In the genomic region with DNA sequence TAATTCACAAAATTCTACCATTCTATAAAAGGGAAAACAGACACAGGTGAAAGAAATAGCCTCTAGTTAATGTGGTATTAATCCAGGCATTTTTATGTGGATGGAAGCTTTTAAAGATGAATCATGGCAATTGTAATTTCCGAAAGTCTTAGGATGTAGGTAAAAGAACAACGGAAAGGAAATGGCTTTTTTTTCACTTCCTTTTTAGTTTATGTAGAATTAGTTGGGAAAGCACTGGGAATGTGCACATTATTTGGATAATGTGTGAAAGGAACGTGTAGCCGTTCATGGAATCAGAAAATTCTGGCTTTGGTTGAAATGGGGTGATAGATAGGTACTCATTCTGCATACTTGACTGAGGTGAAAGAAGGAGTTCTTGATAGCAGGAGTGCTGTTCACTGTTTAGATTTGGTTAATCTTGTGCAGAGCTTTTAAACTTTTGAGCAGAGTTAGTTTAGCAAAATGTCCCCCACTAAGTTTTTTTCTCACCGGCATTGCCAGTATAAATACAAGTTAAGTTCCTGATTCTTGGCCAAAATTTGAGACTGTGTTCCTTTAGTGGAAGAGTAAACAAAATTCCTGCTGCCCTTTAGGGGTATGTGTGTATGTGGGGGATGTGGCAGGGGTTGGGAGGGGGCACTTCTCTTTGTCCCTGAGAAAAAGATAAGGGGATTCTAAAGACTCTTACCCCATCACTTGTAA, we compare ENCODE assay signal across 12 cellular contexts. TPM values are rescaled to one million over a fixed set of nuclear protein-coding genes. Genes with fewer than 3 reads are reported as not detected.
DNase-seq lines count a peak whose midpoint lies in the region; ATAC-seq and TF ChIP-seq lines count a peak whose summit lies in the region.
"Had no signal": no experiment of that assay in that cellular context is flagged by ENCODE, and none has a peak within 500 bp of the region (broad histone marks: within the 10 kb centered on the region; RNA-seq: fewer than 3 reads in every experiment).

No MANE protein-coding gene starts in this region.

- H3K9me3 Mint-ChIP-seq in H9, result no peaks in the 10 kb centered on the region

- H3K79me2 ChIP-seq in H9 (ENCODE audit: insufficient read depth, low read length) (peaks cover 2% of the 10 kb centered on the region; the same call in 1 of the 2 replicates), PC-9 (ENCODE audit: low read depth) (peaks cover 92% of the 10 kb centered on the region)

- peak overlapping the region; percentile 17 to 71 (median 55); a peak in 5 of 7 replicates for H3K27ac Mint-ChIP-seq in H9
- H3K27ac Mint-ChIP-seq: CD8-positive, alpha-beta memory T cell; naive thymus-derived CD8-positive, alpha-beta T cell had no signal

- peaks cover 2% of the 10 kb centered on the region for H3K79me1 ChIP-seq in H9 (ENCODE audit: insufficient read depth, low read depth, low read length, poor library complexity, severe bottlenecking)

- no peaks in the 10 kb centered on the region for H3K23me2 ChIP-seq in H9 (ENCODE audit: insufficient read length, low read depth, low read length, poor library complexity, severe bottlenecking)

- ATAC-seq in body of pancreas, result peak; percentile 44
- ATAC-seq in left lung, result peak; percentile 62
- no peak for ATAC-seq in thoracic aorta (ENCODE audit: insufficient number of reproducible peaks, low FRiP score, low read depth)
- no peak for ATAC-seq in HG02970 (IDR thresholded peaks at IDR 0.05; ENCODE audit: low FRiP score, unreplicated experiment)
- no peak for ATAC-seq in GM18520 (IDR thresholded peaks at IDR 0.05; ENCODE audit: unreplicated experiment)
- ATAC-seq: naive thymus-derived CD8-positive, alpha-beta T cell had no signal

- no peak overlapping the region for H2BK20ac ChIP-seq in H9 (ENCODE audit: low read depth, low read length, poor library complexity, severe bottlenecking)

- H3K27ac ChIP-seq in H9 (ENCODE audit: insufficient read length, low read depth, low read length) (no peak overlapping the region), body of pancreas (peak overlapping the region; percentile 18 to 63 (median 45)), left lung (peak overlapping the region; percentile 9 to 53), thoracic aorta (peak overlapping the region; percentile 57 to 67), PC-9 (no peak overlapping the region)

- H3K23ac ChIP-seq in H9 (ENCODE audit: insufficient read length, low read depth, low read length), result no peak overlapping the region

- BruUV-seq in PC-9 (replicated peaks; lab: Mats Ljungman, UMichigan), result no TSS peak

- no peak overlapping the region for H4K8ac ChIP-seq in H9 (replicated peaks; ENCODE audit: insufficient read length, low read depth, low read length)

- H3K27me3 Mint-ChIP-seq in H9 (ENCODE audit: low read depth), result no peaks in the 10 kb centered on the region
- H3K27me3 Mint-ChIP-seq: CD8-positive, alpha-beta memory T cell; naive thymus-derived CD8-positive, alpha-beta T cell had no signal

- TF ChIP-seq POLR2A in body of pancreas (IDR thresholded peaks at IDR 0.05), result no peak

- no peak for DNase-seq in H9
- no peak for DNase-seq in body of pancreas
- no peak for DNase-seq in left lung
- no peak for DNase-seq in thoracic aorta (ENCODE audit: low spot score)
- DNase-seq in activated effector memory CD4-positive, alpha-beta T cell treated with anti-CD3 and anti-CD28 coated beads, Interleukin-2, amount 50 U/mL, for 16 hours, result no peak
- DNase-seq in PC-9, result no peak
- DNase-seq: CD8-positive, alpha-beta memory T cell; naive thymus-derived CD8-positive, alpha-beta T cell; NCI-H226; T1000 had no signal

- H4K5ac ChIP-seq in H9 (ENCODE audit: insufficient read length, low read depth, low read length), result no peak overlapping the region

- POLR2A ChIA-PET in PC-9 (lab: Charles Lee; ENCODE audit: unreplicated experiment), result no interaction called here

- H4K91ac ChIP-seq in H9 (ENCODE audit: insufficient read length, low read depth, low read length), result no peak overlapping the region

- H3K27me3 ChIP-seq in H9 (ENCODE audit: insufficient read depth, low read length) (no peaks in the 10 kb centered on the region), body of pancreas (no peaks in the 10 kb centered on the region), left lung (no peaks in the 10 kb centered on the region), thoracic aorta (replicated peaks; ENCODE audit: insufficient read depth) (no peaks in the 10 kb centered on the region), PC-9 (ENCODE audit: insufficient read depth, low read depth) (no peaks in the 10 kb centered on the region)

- no peaks in the 10 kb centered on the region; a peak in 1 of 7 replicates for H3K36me3 Mint-ChIP-seq in H9 (ENCODE audit: insufficient read depth in 1 of 3, low read depth in 3 of 3)
- H3K36me3 Mint-ChIP-seq: CD8-positive, alpha-beta memory T cell; naive thymus-derived CD8-positive, alpha-beta T cell had no signal

- H3K18ac ChIP-seq in H9 (ENCODE audit: insufficient read length, low read depth, low read length), result no peak overlapping the region

- H3K4me2 ChIP-seq in H9 (ENCODE audit: insufficient read depth, insufficient read length, low read length) (no peak overlapping the region), PC-9 (no peak overlapping the region)

- H2BK120ac ChIP-seq in H9 (ENCODE audit: low read depth, low read length, poor library complexity, severe bottlenecking), result no peak overlapping the region

- no peak overlapping the region for H2AK5ac ChIP-seq in H9 (ENCODE audit: insufficient read length, low read length)

- H2BK15ac ChIP-seq in H9 (ENCODE audit: low read depth, low read length), result no peak overlapping the region

- intact Hi-C loops in body of pancreas (cut with DNase I), result no loop called here
- intact Hi-C loops in left lung (cut with DNase I), result no loop called here
- intact Hi-C loops in PC-9 (cut with micrococcal nuclease; ENCODE audit: unreplicated experiment), result no loop called here

- CTCF ChIA-PET in PC-9 (lab: Charles Lee), result no interaction called here

- H2BK5ac ChIP-seq in H9 (ENCODE audit: insufficient read length, low read length), result no peak overlapping the region

- no peak overlapping the region for H3K4me3 ChIP-seq in body of pancreas
- H3K4me3 ChIP-seq in left lung, result no peak overlapping the region
- peak overlapping the region; percentile 41 for H3K4me3 ChIP-seq in thoracic aorta
- no peak overlapping the region for H3K4me3 ChIP-seq in PC-9

- WGBS in H9 (ENCODE audit: extremely low coverage, insufficient read length, low lambda C conversion rate), result no CpG with 5 or more reads among the region's 5 CpGs
- WGBS in body of pancreas, 2 donors, result 27 to 29% methylated on average over 5 of the region's 5 CpGs

- no peaks in the 10 kb centered on the region for H3K9me2 ChIP-seq in PC-9 (ENCODE audit: insufficient read depth)

- no peaks in the 10 kb centered on the region for H4K20me1 ChIP-seq in H9 (ENCODE audit: control insufficient read depth, insufficient read depth, insufficient read length)
- no peaks in the 10 kb centered on the region for H4K20me1 ChIP-seq in PC-9 (ENCODE audit: insufficient read depth)

- no peak overlapping the region for H3K9ac ChIP-seq in H9 (ENCODE audit: extremely low read depth, insufficient read length, low read length)

- no peak overlapping the region for H3K4me3 Mint-ChIP-seq in H9
- H3K4me3 Mint-ChIP-seq: CD8-positive, alpha-beta memory T cell; naive thymus-derived CD8-positive, alpha-beta T cell had no signal

- H3K4me1 ChIP-seq in H9 (ENCODE audit: insufficient read depth, low read length), result peaks cover 6% of the 10 kb centered on the region; the same call in 1 of the 2 replicates
- H3K4me1 ChIP-seq in body of pancreas, result peaks cover 59% of the 10 kb centered on the region
- peaks cover 17 to 32% of the 10 kb centered on the region in 2 donors for H3K4me1 ChIP-seq in left lung
- H3K4me1 ChIP-seq in thoracic aorta (ENCODE audit: control insufficient read depth in 1 of 2, low read depth in 2 of 2), result peaks cover 45 to 59% of the 10 kb centered on the region in 2 donors
- H3K4me1 ChIP-seq in PC-9 (replicated peaks; ENCODE audit: insufficient read depth), result peaks cover 8% of the 10 kb centered on the region; the same call in 1 of the 2 replicates

- no peaks in the 10 kb centered on the region for H3K36me3 ChIP-seq in body of pancreas (replicated peaks in 1 of 2; ENCODE audit: insufficient read depth in 1 of 2, low read depth in 2 of 2)
- H3K36me3 ChIP-seq in left lung, result no peaks in the 10 kb centered on the region
- no peaks in the 10 kb centered on the region for H3K36me3 ChIP-seq in thoracic aorta
- no peaks in the 10 kb centered on the region; the same call in 1 of the 2 replicates for H3K36me3 ChIP-seq in PC-9 (ENCODE audit: low read depth)

- peaks cover 39 to 41% of the 10 kb centered on the region in 2 experiments for H3K4me1 Mint-ChIP-seq in H9

- 0 out of 2 replicates have a peak, but pooled peaks cover 3% of the 10 kb centered on the region for H3F3A ChIP-seq in PC-9 (ENCODE audit: insufficient read depth, low read depth)

- H3T11ph ChIP-seq in H9 (ENCODE audit: low read length), result no peak overlapping the region

- no peak overlapping the region for H3K56ac ChIP-seq in H9 (ENCODE audit: insufficient read length, low read depth, low read length)

- H3K9me3 ChIP-seq in H9 (ENCODE audit: control insufficient read depth, low read depth, low read length) (no peaks in the 10 kb centered on the region), body of pancreas (no peaks in the 10 kb centered on the region), left lung (no peaks in the 10 kb centered on the region), thoracic aorta (no peaks in the 10 kb centered on the region), PC-9 (ENCODE audit: insufficient read depth, low read depth) (no peaks in the 10 kb centered on the region)

- H3K14ac ChIP-seq in H9 (ENCODE audit: insufficient read depth, low read length), result no peak overlapping the region

- H2AFZ ChIP-seq in H9 (ENCODE audit: low read length) (no peak overlapping the region), PC-9 (no peak overlapping the region)

- TF ChIP-seq CTCF in H9 (conservative IDR thresholded peaks at IDR 0.05), result no peak
- no peak for TF ChIP-seq CTCF in body of pancreas (IDR thresholded peaks at IDR 0.05)
- TF ChIP-seq CTCF in left lung (IDR thresholded peaks at IDR 0.05), result no peak
- TF ChIP-seq CTCF in thoracic aorta (IDR thresholded peaks at IDR 0.05), result no peak
- TF ChIP-seq CTCF in PC-9 (conservative IDR thresholded peaks at IDR 0.05), result no peak

- no peak overlapping the region for H2BK12ac ChIP-seq in H9 (ENCODE audit: insufficient read length, low read depth, low read length)

- no peak overlapping the region for H3K4ac ChIP-seq in H9 (ENCODE audit: low read depth, low read length)

RNA-seq across cellular contexts. Expression of a gene that starts 20.2 kb away (rescaled TPM):
- total RNA-seq in H9 (2021) (0.09 and 0.26 TPM in 2 replicates), body of pancreas (not detected), left lung (under 1 TPM in 1 of 2 donors, not detected in 1; 0.41 TPM), thoracic aorta (under 1 TPM in 1 of 2 donors, not detected in 1; 0.81 TPM), PC-9 (2021) (1.1 TPM in 2 replicates)
- total RNA-seq: CD8-positive, alpha-beta memory T cell; naive thymus-derived CD8-positive, alpha-beta T cell had no signal

RNA-seq across cellular contexts. Expression of a gene that starts 21.3 kb away (rescaled TPM):
- total RNA-seq in H9 (2021) (20.7 and 21.0 TPM in 2 replicates), body of pancreas (10 to 100 TPM; 51.1 to 89.3 TPM), left lung (10 to 100 TPM; 49.7 to 65.9 TPM), thoracic aorta (100 to 1,000 TPM in 1 of 2 donors, 10 to 100 TPM in 1; 99.5 to 169 TPM), PC-9 (2021) (106 and 118 TPM in 2 replicates)

Comparison
In these comparisons a context has a peak if more than half of its experiments do, and no peak if none do; other contexts are left out.
1. H3K27ac ChIP-seq: peak in body of pancreas (4 of 4), left lung (2 of 2) and thoracic aorta (2 of 2); none in H9 (single experiment) and PC-9 (single experiment).
2. ATAC-seq: peak in body of pancreas (single experiment) and left lung (single experiment); none in thoracic aorta (single experiment), HG02970 (single experiment) and GM18520 (single experiment).